ENCODE assay signal across 2 cellular contexts in genomic region chr12:116048886-116049285, GRCh38.
TF ChIP-seq lines count a peak whose summit lies in the region.

No MANE protein-coding gene starts in this region.

TF ChIP-seq in SK-N-SH treated with all-trans-retinoic acid at 6 μM for 48 hours, 23 proteins besides CTCF, POLR2A, EP300 and RAD21:
- TF ChIP-seq POU6F1 (CRISPR knock-in tag; IDR thresholded peaks at IDR 0.05; ENCODE audit: borderline replicate concordance, low read depth): no peak
- no peak for TF ChIP-seq TSHZ2 (CRISPR knock-in tag; IDR thresholded peaks at IDR 0.05)
- TF ChIP-seq ZNF70 (CRISPR knock-in tag; IDR thresholded peaks at IDR 0.05): no peak
- TF ChIP-seq SNAI2 (CRISPR knock-in tag; IDR thresholded peaks at IDR 0.05): no peak
- no peak for TF ChIP-seq CSRNP3 (CRISPR knock-in tag; IDR thresholded peaks at IDR 0.05)
- TF ChIP-seq ZFP3 (CRISPR knock-in tag; IDR thresholded peaks at IDR 0.05): no peak
- TF ChIP-seq BACH2 (CRISPR knock-in tag; IDR thresholded peaks at IDR 0.05; ENCODE audit: borderline replicate concordance): no peak
- no peak for TF ChIP-seq OSR1 (CRISPR knock-in tag; IDR thresholded peaks at IDR 0.05)
- no peak for TF ChIP-seq GLIS3 (CRISPR knock-in tag; IDR thresholded peaks at IDR 0.05)
- no peak for TF ChIP-seq ARNTL (CRISPR knock-in tag; IDR thresholded peaks at IDR 0.05; ENCODE audit: borderline replicate concordance, low read depth)
- TF ChIP-seq TCF4 (CRISPR knock-in tag; IDR thresholded peaks at IDR 0.05; ENCODE audit: borderline replicate concordance): no peak
- TF ChIP-seq RARB (CRISPR knock-in tag; IDR thresholded peaks at IDR 0.05): no peak
- no peak for TF ChIP-seq PPARA (CRISPR knock-in tag; IDR thresholded peaks at IDR 0.05; ENCODE audit: borderline replicate concordance)
- TF ChIP-seq TOX (CRISPR knock-in tag; IDR thresholded peaks at IDR 0.05; ENCODE audit: borderline replicate concordance): no peak
- TF ChIP-seq ISL1 (CRISPR knock-in tag; IDR thresholded peaks at IDR 0.05): no peak
- TF ChIP-seq CREB5 (CRISPR knock-in tag; IDR thresholded peaks at IDR 0.05; ENCODE audit: low read depth): no peak

TF ChIP-seq in SK-N-SH, 30 proteins besides CTCF, POLR2A, EP300 and RAD21 (continued from another document):
- TF ChIP-seq PBX3 (IDR thresholded peaks at IDR 0.05): no peak
- TF ChIP-seq FOXM1 (IDR thresholded peaks at IDR 0.05; ENCODE audit: low read depth): no peak
- no peak for TF ChIP-seq ELF1 (IDR thresholded peaks at IDR 0.05)
- TF ChIP-seq FOXJ3 (CRISPR knock-in tag; IDR thresholded peaks at IDR 0.05): no peak
- TF ChIP-seq USF2 (IDR thresholded peaks at IDR 0.05; ENCODE audit: borderline replicate concordance, low read depth, low read length): no peak
- no peak for TF ChIP-seq RFX5 (IDR thresholded peaks at IDR 0.05; ENCODE audit: low read length)
- no peak for TF ChIP-seq SMC3 (IDR thresholded peaks at IDR 0.05; ENCODE audit: low read depth, low read length)
- TF ChIP-seq GATA2 (CRISPR knock-in tag; IDR thresholded peaks at IDR 0.05): no peak
- TF ChIP-seq IRF3 (IDR thresholded peaks at IDR 0.05; ENCODE audit: low read depth, low read length): no peak
- no peak for TF ChIP-seq CHD2 (IDR thresholded peaks at IDR 0.05; ENCODE audit: low read length, partially characterized antibody)
- TF ChIP-seq ZBTB33 (IDR thresholded peaks at IDR 0.05; ENCODE audit: borderline replicate concordance, low read depth): no peak
- TF ChIP-seq RCOR1 (IDR thresholded peaks at IDR 0.05; ENCODE audit: low read length): no peak
- no peak for TF ChIP-seq REST (IDR thresholded peaks at IDR 0.05; ENCODE audit: low read depth, low read length)
- no peak for TF ChIP-seq EZH2phosphoT487 (IDR thresholded peaks at IDR 0.05; ENCODE audit: borderline replicate concordance, low read depth)
